Comparison of ENCODE assay signal across 18 cellular contexts in genomic region chr6:169536446-169537170, GRCh38.
DNase-seq lines count a peak whose midpoint lies in the region; ATAC-seq, FAIRE-seq and TF ChIP-seq lines count a peak whose summit lies in the region.
"Had no signal": no experiment of that assay in that cellular context is flagged by ENCODE, and none has a peak within 500 bp of the region (broad histone marks: within the 10 kb centered on the region; RNA-seq: fewer than 3 reads in every experiment).

No MANE protein-coding gene starts in this region.

- H3K9me3 Mint-ChIP-seq in chondrocyte (ENCODE audit: low read depth) = peaks cover 44% of the 10 kb centered on the region

- H3K4me3 ChIP-seq in bronchial epithelial cell (ENCODE audit: low read depth, low read length) (no peak overlapping the region), heart left ventricle (no peak overlapping the region)
- H3K4me3 ChIP-seq: cardiac muscle cell, PC-9, tibial nerve had no signal

- no peaks in the 10 kb centered on the region for H3K27me3 Mint-ChIP-seq in chondrocyte (ENCODE audit: low read depth)
- H3K27me3 Mint-ChIP-seq: activated CD4-positive, alpha-beta T cell treated with anti-CD3 and anti-CD28 coated beads for 36 hours had no signal

- no peak overlapping the region for H3K4me3 Mint-ChIP-seq in chondrocyte (ENCODE audit: unreplicated experiment)
- H3K4me3 Mint-ChIP-seq: activated CD4-positive, alpha-beta T cell treated with anti-CD3 and anti-CD28 coated beads for 36 hours; stimulated activated effector memory CD8-positive, alpha-beta T cell treated with anti-CD3 and anti-CD28 coated beads, Interleukin-12 subunit alpha, Interleukin-12 subunit beta, amount 100 ng/mL, for 72 hours had no signal

- H3K36me3 ChIP-seq in bronchial epithelial cell (ENCODE audit: control insufficient read depth, insufficient read depth, low read length) (no peaks in the 10 kb centered on the region), heart left ventricle (no peaks in the 10 kb centered on the region)
- H3K36me3 ChIP-seq: cardiac muscle cell had no signal

- H3K27ac ChIP-seq in heart left ventricle = no peak overlapping the region
- H3K27ac ChIP-seq: cardiac muscle cell, PC-9, tibial nerve had no signal

- intact Hi-C loops in heart left ventricle (cut with DNase I) = no loop called here

- no peak overlapping the region for H3K27ac Mint-ChIP-seq in chondrocyte (ENCODE audit: unreplicated experiment)
- H3K27ac Mint-ChIP-seq: activated CD4-positive, alpha-beta T cell treated with anti-CD3 and anti-CD28 coated beads for 36 hours; stimulated activated effector memory CD8-positive, alpha-beta T cell treated with anti-CD3 and anti-CD28 coated beads, Interleukin-12 subunit alpha, Interleukin-12 subunit beta, amount 100 ng/mL, for 72 hours had no signal

- TF ChIP-seq CTCF in bronchial epithelial cell (IDR thresholded peaks at IDR 0.05; ENCODE audit: insufficient read depth, low read length, severe bottlenecking) = no peak
- TF ChIP-seq CTCF in heart left ventricle (IDR thresholded peaks at IDR 0.05) = no peak
- TF ChIP-seq CTCF in chondrocyte (IDR thresholded peaks at IDR 0.05) = no peak

- ATAC-seq in heart left ventricle (no peak), HG03135 (IDR thresholded peaks at IDR 0.05; ENCODE audit: unreplicated experiment) (no peak)
- ATAC-seq: activated CD4-positive, alpha-beta T cell treated with anti-CD3 and anti-CD28 coated beads for 36 hours; stimulated activated effector memory CD8-positive, alpha-beta T cell treated with anti-CD3 and anti-CD28 coated beads, Interleukin-12 subunit alpha, Interleukin-12 subunit beta, amount 100 ng/mL, for 72 hours had no signal

- peaks cover 3% of the 10 kb centered on the region for H3K27me3 ChIP-seq in bronchial epithelial cell (ENCODE audit: control insufficient read depth, insufficient read depth, low read length)
- H3K27me3 ChIP-seq in heart left ventricle = no peaks in the 10 kb centered on the region
- H3K27me3 ChIP-seq: cardiac muscle cell, tibial nerve had no signal

- 80 to 95% (median 88%) methylated on average over 5 of the region's 5 CpGs for WGBS in heart left ventricle, 4 donors

- no peak for TF ChIP-seq POLR2A in heart left ventricle (IDR thresholded peaks at IDR 0.05)

- peaks cover 0 to 14% (median 1%) of the 10 kb centered on the region in 12 donors for H3K4me1 ChIP-seq in heart left ventricle
- H3K4me1 ChIP-seq: tibial nerve had no signal

- peak; percentile 81 for DNase-seq in EH (ENCODE audit: low read depth)
- peak; percentile 63 for DNase-seq in MV-4-11 (lab: John Stamatoyannopoulos, UW)
- DNase-seq in bronchial epithelial cell (ENCODE audit: low read depth) = peak; percentile 81
- peak; percentile 44 for DNase-seq in kidney tubule cell (ENCODE audit: low spot score)
- no peak for DNase-seq in NCI-H2227 (lab: John Stamatoyannopoulos, UW; ENCODE audit: unreplicated experiment)
- DNase-seq in heart left ventricle = no peak
- DNase-seq in chondrocyte (ENCODE audit: low spot score) = no peak
- DNase-seq: activated CD4-positive, alpha-beta T cell treated with anti-CD3 and anti-CD28 coated beads for 36 hours; C1 segment of cervical spinal cord; effector CD8-positive, alpha-beta T cell; NCI-H1417; NCI-H510A treated with DMSO at 0.1 percent for 48 hours; PC-9; SK-N-SH had no signal

- peaks cover 25% of the 10 kb centered on the region for H3K36me3 Mint-ChIP-seq in chondrocyte (ENCODE audit: low read depth)
- H3K36me3 Mint-ChIP-seq: stimulated activated effector memory CD8-positive, alpha-beta T cell treated with anti-CD3 and anti-CD28 coated beads, Interleukin-12 subunit alpha, Interleukin-12 subunit beta, amount 100 ng/mL, for 72 hours had no signal

- peaks cover 0 to 37% (median 8%) of the 10 kb centered on the region in 12 donors for H3K9me3 ChIP-seq in heart left ventricle
- H3K9me3 ChIP-seq: SK-N-SH had no signal

- H3K4me1 Mint-ChIP-seq in chondrocyte (ENCODE audit: low read depth) = peaks cover 22% of the 10 kb centered on the region
- H3K4me1 Mint-ChIP-seq: activated CD4-positive, alpha-beta T cell treated with anti-CD3 and anti-CD28 coated beads for 36 hours had no signal

- FAIRE-seq in bronchial epithelial cell (lab: Jason Lieb, UNC) = no peak

Comparison
In these comparisons a context has a peak if more than half of its experiments do, and no peak if none do; other contexts are left out.
1. DNase-seq: peak in EH (single experiment), MV-4-11 (single experiment), bronchial epithelial cell (single experiment) and kidney tubule cell (single experiment); none in NCI-H2227 (single experiment), heart left ventricle (0 of 5) and chondrocyte (single experiment).